In the genomic region with DNA sequence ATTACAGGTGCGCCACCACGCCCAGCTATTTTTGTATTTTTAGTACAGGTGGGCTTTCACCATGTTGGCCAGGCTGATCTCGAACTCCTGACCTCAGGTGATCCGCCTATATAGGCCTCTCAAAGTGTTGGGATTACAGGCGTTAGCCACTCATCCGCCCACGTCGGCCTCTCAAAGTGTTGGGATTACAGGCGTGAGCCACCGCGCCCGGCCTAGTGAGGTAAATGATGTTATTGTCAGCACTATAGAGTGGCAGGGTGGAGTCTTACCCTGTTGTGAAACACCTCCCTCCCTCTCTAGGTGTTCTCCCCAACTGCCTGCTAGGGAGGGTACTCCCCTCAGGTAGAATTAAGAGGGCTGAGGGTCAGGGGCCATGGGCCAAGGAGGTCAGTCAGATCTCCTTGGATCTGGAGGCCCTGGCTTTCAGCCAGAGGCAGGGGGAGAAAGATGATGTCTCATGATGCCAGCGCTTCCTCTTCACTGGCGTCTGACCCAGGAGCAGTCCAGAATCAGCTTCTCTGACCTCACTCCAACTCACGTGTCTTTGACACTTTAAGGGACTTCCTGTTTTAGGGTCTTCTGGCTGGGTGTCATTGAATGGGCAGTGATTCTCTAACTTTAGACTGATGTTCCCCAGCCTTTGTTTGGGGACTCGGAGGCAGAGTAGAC, we compare ENCODE assay signal across 1 cellular context.
TF ChIP-seq lines count a peak whose summit lies in the region.

No MANE protein-coding gene starts in this region.

TF ChIP-seq in K562, 482 proteins besides CTCF, POLR2A, EP300 and RAD21 (continued from another document and continues in another):
- TF ChIP-seq, protein P1, sequence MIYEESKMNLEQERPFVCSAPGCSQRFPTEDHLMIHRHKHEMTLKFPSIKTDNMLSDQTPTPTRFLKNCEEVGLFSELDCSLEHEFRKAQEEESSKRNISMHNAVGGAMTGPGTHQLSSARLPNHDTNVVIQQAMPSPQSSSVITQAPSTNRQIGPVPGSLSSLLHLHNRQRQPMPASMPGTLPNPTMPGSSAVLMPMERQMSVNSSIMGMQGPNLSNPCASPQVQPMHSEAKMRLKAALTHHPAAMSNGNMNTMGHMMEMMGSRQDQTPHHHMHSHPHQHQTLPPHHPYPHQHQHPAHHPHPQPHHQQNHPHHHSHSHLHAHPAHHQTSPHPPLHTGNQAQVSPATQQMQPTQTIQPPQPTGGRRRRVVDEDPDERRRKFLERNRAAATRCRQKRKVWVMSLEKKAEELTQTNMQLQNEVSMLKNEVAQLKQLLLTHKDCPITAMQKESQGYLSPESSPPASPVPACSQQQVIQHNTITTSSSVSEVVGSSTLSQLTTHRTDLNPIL (CRISPR knock-in tag; IDR thresholded peaks at IDR 0.05) = no peak
- TF ChIP-seq ZFP36 (IDR thresholded peaks at IDR 0.05; ENCODE audit: low read depth, low read length, partially characterized antibody) = peak; percentile 34
- TF ChIP-seq ZNF41 (CRISPR knock-in tag; conservative IDR thresholded peaks at IDR 0.05) = no peak
- TF ChIP-seq PTRF (tag; IDR thresholded peaks at IDR 0.05) = no peak
- no peak for TF ChIP-seq WHSC1 (IDR thresholded peaks at IDR 0.05; ENCODE audit: low read length)
- TF ChIP-seq ZNF121 (CRISPR knock-in tag; conservative IDR thresholded peaks at IDR 0.05) = no peak
- no peak for TF ChIP-seq ZNF507 (tag; conservative IDR thresholded peaks at IDR 0.05)
- TF ChIP-seq ETV6 (IDR thresholded peaks at IDR 0.05; ENCODE audit: borderline replicate concordance in 1 of 2, low read depth in 2 of 2, low read length in 1 of 2) = no peak
- TF ChIP-seq ETV6 (CRISPR knock-in tag; IDR thresholded peaks at IDR 0.05; ENCODE audit: borderline replicate concordance) = no peak
- no peak for TF ChIP-seq HDAC8 (tag; IDR thresholded peaks at IDR 0.05)
- TF ChIP-seq, protein P2, sequence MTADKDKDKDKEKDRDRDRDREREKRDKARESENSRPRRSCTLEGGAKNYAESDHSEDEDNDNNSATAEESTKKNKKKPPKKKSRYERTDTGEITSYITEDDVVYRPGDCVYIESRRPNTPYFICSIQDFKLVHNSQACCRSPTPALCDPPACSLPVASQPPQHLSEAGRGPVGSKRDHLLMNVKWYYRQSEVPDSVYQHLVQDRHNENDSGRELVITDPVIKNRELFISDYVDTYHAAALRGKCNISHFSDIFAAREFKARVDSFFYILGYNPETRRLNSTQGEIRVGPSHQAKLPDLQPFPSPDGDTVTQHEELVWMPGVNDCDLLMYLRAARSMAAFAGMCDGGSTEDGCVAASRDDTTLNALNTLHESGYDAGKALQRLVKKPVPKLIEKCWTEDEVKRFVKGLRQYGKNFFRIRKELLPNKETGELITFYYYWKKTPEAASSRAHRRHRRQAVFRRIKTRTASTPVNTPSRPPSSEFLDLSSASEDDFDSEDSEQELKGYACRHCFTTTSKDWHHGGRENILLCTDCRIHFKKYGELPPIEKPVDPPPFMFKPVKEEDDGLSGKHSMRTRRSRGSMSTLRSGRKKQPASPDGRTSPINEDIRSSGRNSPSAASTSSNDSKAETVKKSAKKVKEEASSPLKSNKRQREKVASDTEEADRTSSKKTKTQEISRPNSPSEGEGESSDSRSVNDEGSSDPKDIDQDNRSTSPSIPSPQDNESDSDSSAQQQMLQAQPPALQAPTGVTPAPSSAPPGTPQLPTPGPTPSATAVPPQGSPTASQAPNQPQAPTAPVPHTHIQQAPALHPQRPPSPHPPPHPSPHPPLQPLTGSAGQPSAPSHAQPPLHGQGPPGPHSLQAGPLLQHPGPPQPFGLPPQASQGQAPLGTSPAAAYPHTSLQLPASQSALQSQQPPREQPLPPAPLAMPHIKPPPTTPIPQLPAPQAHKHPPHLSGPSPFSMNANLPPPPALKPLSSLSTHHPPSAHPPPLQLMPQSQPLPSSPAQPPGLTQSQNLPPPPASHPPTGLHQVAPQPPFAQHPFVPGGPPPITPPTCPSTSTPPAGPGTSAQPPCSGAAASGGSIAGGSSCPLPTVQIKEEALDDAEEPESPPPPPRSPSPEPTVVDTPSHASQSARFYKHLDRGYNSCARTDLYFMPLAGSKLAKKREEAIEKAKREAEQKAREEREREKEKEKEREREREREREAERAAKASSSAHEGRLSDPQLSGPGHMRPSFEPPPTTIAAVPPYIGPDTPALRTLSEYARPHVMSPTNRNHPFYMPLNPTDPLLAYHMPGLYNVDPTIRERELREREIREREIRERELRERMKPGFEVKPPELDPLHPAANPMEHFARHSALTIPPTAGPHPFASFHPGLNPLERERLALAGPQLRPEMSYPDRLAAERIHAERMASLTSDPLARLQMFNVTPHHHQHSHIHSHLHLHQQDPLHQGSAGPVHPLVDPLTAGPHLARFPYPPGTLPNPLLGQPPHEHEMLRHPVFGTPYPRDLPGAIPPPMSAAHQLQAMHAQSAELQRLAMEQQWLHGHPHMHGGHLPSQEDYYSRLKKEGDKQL (CRISPR knock-in tag; IDR thresholded peaks at IDR 0.05; ENCODE audit: borderline replicate concordance) = no peak
- no peak for TF ChIP-seq ZNF311 (CRISPR knock-in tag; IDR thresholded peaks at IDR 0.05)
- TF ChIP-seq, protein P3, sequence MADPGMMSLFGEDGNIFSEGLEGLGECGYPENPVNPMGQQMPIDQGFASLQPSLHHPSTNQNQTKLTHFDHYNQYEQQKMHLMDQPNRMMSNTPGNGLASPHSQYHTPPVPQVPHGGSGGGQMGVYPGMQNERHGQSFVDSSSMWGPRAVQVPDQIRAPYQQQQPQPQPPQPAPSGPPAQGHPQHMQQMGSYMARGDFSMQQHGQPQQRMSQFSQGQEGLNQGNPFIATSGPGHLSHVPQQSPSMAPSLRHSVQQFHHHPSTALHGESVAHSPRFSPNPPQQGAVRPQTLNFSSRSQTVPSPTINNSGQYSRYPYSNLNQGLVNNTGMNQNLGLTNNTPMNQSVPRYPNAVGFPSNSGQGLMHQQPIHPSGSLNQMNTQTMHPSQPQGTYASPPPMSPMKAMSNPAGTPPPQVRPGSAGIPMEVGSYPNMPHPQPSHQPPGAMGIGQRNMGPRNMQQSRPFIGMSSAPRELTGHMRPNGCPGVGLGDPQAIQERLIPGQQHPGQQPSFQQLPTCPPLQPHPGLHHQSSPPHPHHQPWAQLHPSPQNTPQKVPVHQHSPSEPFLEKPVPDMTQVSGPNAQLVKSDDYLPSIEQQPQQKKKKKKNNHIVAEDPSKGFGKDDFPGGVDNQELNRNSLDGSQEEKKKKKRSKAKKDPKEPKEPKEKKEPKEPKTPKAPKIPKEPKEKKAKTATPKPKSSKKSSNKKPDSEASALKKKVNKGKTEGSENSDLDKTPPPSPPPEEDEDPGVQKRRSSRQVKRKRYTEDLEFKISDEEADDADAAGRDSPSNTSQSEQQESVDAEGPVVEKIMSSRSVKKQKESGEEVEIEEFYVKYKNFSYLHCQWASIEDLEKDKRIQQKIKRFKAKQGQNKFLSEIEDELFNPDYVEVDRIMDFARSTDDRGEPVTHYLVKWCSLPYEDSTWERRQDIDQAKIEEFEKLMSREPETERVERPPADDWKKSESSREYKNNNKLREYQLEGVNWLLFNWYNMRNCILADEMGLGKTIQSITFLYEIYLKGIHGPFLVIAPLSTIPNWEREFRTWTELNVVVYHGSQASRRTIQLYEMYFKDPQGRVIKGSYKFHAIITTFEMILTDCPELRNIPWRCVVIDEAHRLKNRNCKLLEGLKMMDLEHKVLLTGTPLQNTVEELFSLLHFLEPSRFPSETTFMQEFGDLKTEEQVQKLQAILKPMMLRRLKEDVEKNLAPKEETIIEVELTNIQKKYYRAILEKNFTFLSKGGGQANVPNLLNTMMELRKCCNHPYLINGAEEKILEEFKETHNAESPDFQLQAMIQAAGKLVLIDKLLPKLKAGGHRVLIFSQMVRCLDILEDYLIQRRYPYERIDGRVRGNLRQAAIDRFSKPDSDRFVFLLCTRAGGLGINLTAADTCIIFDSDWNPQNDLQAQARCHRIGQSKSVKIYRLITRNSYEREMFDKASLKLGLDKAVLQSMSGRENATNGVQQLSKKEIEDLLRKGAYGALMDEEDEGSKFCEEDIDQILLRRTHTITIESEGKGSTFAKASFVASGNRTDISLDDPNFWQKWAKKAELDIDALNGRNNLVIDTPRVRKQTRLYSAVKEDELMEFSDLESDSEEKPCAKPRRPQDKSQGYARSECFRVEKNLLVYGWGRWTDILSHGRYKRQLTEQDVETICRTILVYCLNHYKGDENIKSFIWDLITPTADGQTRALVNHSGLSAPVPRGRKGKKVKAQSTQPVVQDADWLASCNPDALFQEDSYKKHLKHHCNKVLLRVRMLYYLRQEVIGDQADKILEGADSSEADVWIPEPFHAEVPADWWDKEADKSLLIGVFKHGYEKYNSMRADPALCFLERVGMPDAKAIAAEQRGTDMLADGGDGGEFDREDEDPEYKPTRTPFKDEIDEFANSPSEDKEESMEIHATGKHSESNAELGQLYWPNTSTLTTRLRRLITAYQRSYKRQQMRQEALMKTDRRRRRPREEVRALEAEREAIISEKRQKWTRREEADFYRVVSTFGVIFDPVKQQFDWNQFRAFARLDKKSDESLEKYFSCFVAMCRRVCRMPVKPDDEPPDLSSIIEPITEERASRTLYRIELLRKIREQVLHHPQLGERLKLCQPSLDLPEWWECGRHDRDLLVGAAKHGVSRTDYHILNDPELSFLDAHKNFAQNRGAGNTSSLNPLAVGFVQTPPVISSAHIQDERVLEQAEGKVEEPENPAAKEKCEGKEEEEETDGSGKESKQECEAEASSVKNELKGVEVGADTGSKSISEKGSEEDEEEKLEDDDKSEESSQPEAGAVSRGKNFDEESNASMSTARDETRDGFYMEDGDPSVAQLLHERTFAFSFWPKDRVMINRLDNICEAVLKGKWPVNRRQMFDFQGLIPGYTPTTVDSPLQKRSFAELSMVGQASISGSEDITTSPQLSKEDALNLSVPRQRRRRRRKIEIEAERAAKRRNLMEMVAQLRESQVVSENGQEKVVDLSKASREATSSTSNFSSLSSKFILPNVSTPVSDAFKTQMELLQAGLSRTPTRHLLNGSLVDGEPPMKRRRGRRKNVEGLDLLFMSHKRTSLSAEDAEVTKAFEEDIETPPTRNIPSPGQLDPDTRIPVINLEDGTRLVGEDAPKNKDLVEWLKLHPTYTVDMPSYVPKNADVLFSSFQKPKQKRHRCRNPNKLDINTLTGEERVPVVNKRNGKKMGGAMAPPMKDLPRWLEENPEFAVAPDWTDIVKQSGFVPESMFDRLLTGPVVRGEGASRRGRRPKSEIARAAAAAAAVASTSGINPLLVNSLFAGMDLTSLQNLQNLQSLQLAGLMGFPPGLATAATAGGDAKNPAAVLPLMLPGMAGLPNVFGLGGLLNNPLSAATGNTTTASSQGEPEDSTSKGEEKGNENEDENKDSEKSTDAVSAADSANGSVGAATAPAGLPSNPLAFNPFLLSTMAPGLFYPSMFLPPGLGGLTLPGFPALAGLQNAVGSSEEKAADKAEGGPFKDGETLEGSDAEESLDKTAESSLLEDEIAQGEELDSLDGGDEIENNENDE (IDR thresholded peaks at IDR 0.05; ENCODE audit: low read depth, low read length) = no peak
- no peak for TF ChIP-seq NBN (IDR thresholded peaks at IDR 0.05; ENCODE audit: low read depth)
- TF ChIP-seq, protein P4, sequence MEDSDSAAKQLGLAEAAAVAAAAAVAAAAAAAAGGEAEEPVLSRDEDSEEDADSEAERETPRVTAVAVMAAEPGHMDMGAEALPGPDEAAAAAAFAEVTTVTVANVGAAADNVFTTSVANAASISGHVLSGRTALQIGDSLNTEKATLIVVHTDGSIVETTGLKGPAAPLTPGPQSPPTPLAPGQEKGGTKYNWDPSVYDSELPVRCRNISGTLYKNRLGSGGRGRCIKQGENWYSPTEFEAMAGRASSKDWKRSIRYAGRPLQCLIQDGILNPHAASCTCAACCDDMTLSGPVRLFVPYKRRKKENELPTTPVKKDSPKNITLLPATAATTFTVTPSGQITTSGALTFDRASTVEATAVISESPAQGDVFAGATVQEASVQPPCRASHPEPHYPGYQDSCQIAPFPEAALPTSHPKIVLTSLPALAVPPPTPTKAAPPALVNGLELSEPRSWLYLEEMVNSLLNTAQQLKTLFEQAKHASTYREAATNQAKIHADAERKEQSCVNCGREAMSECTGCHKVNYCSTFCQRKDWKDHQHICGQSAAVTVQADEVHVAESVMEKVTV (CRISPR knock-in tag; IDR thresholded peaks at IDR 0.05) = no peak
- TF ChIP-seq, protein P5, sequence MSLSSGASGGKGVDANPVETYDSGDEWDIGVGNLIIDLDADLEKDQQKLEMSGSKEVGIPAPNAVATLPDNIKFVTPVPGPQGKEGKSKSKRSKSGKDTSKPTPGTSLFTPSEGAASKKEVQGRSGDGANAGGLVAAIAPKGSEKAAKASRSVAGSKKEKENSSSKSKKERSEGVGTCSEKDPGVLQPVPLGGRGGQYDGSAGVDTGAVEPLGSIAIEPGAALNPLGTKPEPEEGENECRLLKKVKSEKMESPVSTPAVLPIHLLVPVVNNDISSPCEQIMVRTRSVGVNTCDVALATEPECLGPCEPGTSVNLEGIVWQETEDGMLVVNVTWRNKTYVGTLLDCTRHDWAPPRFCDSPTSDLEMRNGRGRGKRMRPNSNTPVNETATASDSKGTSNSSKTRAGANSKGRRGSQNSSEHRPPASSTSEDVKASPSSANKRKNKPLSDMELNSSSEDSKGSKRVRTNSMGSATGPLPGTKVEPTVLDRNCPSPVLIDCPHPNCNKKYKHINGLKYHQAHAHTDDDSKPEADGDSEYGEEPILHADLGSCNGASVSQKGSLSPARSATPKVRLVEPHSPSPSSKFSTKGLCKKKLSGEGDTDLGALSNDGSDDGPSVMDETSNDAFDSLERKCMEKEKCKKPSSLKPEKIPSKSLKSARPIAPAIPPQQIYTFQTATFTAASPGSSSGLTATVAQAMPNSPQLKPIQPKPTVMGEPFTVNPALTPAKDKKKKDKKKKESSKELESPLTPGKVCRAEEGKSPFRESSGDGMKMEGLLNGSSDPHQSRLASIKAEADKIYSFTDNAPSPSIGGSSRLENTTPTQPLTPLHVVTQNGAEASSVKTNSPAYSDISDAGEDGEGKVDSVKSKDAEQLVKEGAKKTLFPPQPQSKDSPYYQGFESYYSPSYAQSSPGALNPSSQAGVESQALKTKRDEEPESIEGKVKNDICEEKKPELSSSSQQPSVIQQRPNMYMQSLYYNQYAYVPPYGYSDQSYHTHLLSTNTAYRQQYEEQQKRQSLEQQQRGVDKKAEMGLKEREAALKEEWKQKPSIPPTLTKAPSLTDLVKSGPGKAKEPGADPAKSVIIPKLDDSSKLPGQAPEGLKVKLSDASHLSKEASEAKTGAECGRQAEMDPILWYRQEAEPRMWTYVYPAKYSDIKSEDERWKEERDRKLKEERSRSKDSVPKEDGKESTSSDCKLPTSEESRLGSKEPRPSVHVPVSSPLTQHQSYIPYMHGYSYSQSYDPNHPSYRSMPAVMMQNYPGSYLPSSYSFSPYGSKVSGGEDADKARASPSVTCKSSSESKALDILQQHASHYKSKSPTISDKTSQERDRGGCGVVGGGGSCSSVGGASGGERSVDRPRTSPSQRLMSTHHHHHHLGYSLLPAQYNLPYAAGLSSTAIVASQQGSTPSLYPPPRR (CRISPR knock-in tag; IDR thresholded peaks at IDR 0.05; ENCODE audit: borderline replicate concordance) = no peak
- TF ChIP-seq PHB (CRISPR knock-in tag; IDR thresholded peaks at IDR 0.05) = no peak
- no peak for TF ChIP-seq SRSF7 (optimal IDR thresholded peaks at IDR 0.05; ENCODE audit: low read depth, low read length)
- TF ChIP-seq ZNF431 (CRISPR knock-in tag; IDR thresholded peaks at IDR 0.05) = no peak
- TF ChIP-seq POU5F1 (IDR thresholded peaks at IDR 0.05; ENCODE audit: borderline replicate concordance, low read depth, low read length, partially characterized antibody) = no peak
- TF ChIP-seq, protein P6, sequence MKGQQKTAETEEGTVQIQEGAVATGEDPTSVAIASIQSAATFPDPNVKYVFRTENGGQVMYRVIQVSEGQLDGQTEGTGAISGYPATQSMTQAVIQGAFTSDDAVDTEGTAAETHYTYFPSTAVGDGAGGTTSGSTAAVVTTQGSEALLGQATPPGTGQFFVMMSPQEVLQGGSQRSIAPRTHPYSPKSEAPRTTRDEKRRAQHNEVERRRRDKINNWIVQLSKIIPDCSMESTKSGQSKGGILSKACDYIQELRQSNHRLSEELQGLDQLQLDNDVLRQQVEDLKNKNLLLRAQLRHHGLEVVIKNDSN (CRISPR knock-in tag; IDR thresholded peaks at IDR 0.05) = no peak
- TF ChIP-seq CBX3 (IDR thresholded peaks at IDR 0.05; ENCODE audit: borderline replicate concordance in 1 of 2, low read length in 2 of 2) = no peak
